In genomic region chr2:234998404-234999211, GRCh38 we compare ENCODE assay signal across 18 cellular contexts. TPM values are rescaled to one million over a fixed set of nuclear protein-coding genes. Genes with fewer than 3 reads are reported as not detected.
DNase-seq lines count a peak whose midpoint lies in the region; ATAC-seq, FAIRE-seq and TF ChIP-seq lines count a peak whose summit lies in the region.
"Had no signal": no experiment of that assay in that cellular context is flagged by ENCODE, and none has a peak within 500 bp of the region (broad histone marks: within the 10 kb centered on the region; RNA-seq: fewer than 3 reads in every experiment).

No MANE protein-coding gene starts in this region.

- H3K4me1 Mint-ChIP-seq in immature natural killer cell, result no peaks in the 10 kb centered on the region

- H3K27me3 ChIP-seq in H1 (replicated peaks in 1 of 4; ENCODE audit: control insufficient read depth in 3 of 4, extremely low read depth in 1 of 4, insufficient read depth in 3 of 4, low read length in 3 of 4), result no peaks in the 10 kb centered on the region
- H3K27me3 ChIP-seq: adrenal gland, MG63, vagina had no signal

- no peak overlapping the region for H3K27ac ChIP-seq in H1 (ENCODE audit: low read depth, low read length)
- H3K27ac ChIP-seq: adrenal gland, HL-60, vagina had no signal

- no peak overlapping the region for H3K56ac ChIP-seq in H1 (replicated peaks; ENCODE audit: insufficient read length, low read depth, low read length)

- H4K5ac ChIP-seq in H1 (ENCODE audit: insufficient read length, low read depth, low read length), result no peak overlapping the region

- no peak overlapping the region for H4K91ac ChIP-seq in H1 (replicated peaks; ENCODE audit: insufficient read length, low read length)

- DNase-seq in COLO668 (lab: John Stamatoyannopoulos, UW; ENCODE audit: unreplicated experiment) (peak; percentile 29), NCI-H510A treated with DMSO at 0.1 percent for 48 hours (lab: John Stamatoyannopoulos, UW) (peak; percentile 63), H1 (ENCODE audit: low read depth in 1 of 2, low spot score in 2 of 2) (no peak), myocyte (ENCODE audit: low read depth) (peak; percentile 76), immature natural killer cell (no peak), HCEC 1CT (no peak)
- DNase-seq: activated CD4-positive, alpha-beta T cell treated with anti-CD3 and anti-CD28 coated beads for 1 hour; activated T-cell treated with anti-CD3 and anti-CD28 coated beads, Interleukin-2, amount 50 U/mL, for 48 hours; MG63; stimulated activated CD4-positive, alpha-beta T cell treated with anti-CD3 and anti-CD28 coated beads, Interleukin-4, amount 100 ng/mL, for 4 hours; T-cell had no signal

- H3K79me1 ChIP-seq in H1 (ENCODE audit: low read depth, low read length), result peaks cover 32% of the 10 kb centered on the region

- CTCF ChIA-PET in H1 (lab: Charles Lee; ENCODE audit: partially characterized antibody), result interaction anchor here (0.7 to 1.5 kb wide), 2 partner anchors 17 to 23 kb away, joined by 3 to 5 read pairs; no protein-coding TSS in a partner anchor

- no peaks in the 10 kb centered on the region for H3K9me3 ChIP-seq in H1 (ENCODE audit: insufficient read depth in 2 of 2, low read depth in 1 of 2, low read length in 1 of 2)
- H3K9me3 ChIP-seq: adrenal gland, MG63, vagina had no signal

- no peak for TF ChIP-seq POLR2A in H1 (IDR thresholded peaks at IDR 0.05; ENCODE audit: control extremely low read depth in 1 of 2, low read depth in 2 of 2, low read length in 2 of 2)

- H3K14ac ChIP-seq in H1 (ENCODE audit: insufficient read length), result no peak overlapping the region

- no peak overlapping the region for H3K4me2 ChIP-seq in H1 (ENCODE audit: insufficient read depth in 1 of 2, low read depth in 2 of 2, low read length in 2 of 2)

- H3K36me3 Mint-ChIP-seq in immature natural killer cell, result no peaks in the 10 kb centered on the region
- H3K36me3 Mint-ChIP-seq: stimulated activated memory B cell treated with anti-CD40 and anti-IgM and Interleukin-4, amounts not matched to agents 10 μg/mL and 1 μg/mL and 100 μg/mL, for 72 hours; T-cell had no signal

- H3K4me1 ChIP-seq in H1 (replicated peaks in 1 of 4; ENCODE audit: control insufficient read depth in 3 of 4, insufficient read depth in 4 of 4, low read length in 3 of 4), result peaks cover 7 to 46% (median 30%) of the 10 kb centered on the region in 4 experiments

- no peak for TF ChIP-seq CTCF in H1 (IDR thresholded peaks at IDR 0.05; ENCODE audit: control extremely low read depth in 1 of 3, insufficient read depth in 1 of 3, low read depth in 1 of 3, low read length in 3 of 3)

- H4K8ac ChIP-seq in H1 (ENCODE audit: extremely low read depth, insufficient read depth, low read length), result peak overlapping the region; percentile 62; the same call in 1 of the 2 replicates

- no peak overlapping the region for H3K9ac ChIP-seq in H1 (replicated peaks in 1 of 4; ENCODE audit: extremely low read depth in 1 of 4, low read depth in 3 of 4, low read length in 3 of 4)

- H4K20me1 ChIP-seq in H1 (replicated peaks in 1 of 2; ENCODE audit: control insufficient read depth in 1 of 2, insufficient read depth in 2 of 2, low read length in 2 of 2), result peaks cover 2 to 11% of the 10 kb centered on the region in 2 experiments

- H2BK12ac ChIP-seq in H1 (ENCODE audit: low read depth, low read length), result peak overlapping the region; percentile 6; the same call in 1 of the 2 replicates

- H3K27ac Mint-ChIP-seq in immature natural killer cell, result no peak overlapping the region
- H3K27ac Mint-ChIP-seq: stimulated activated memory B cell treated with anti-CD40 and anti-IgM and Interleukin-4, amounts not matched to agents 10 μg/mL and 1 μg/mL and 100 μg/mL, for 72 hours; T-cell had no signal

- H3K23ac ChIP-seq in H1 (ENCODE audit: insufficient read length), result no peak overlapping the region

- no peak overlapping the region for H3K4me3 ChIP-seq in H1 (ENCODE audit: extremely low read depth in 1 of 4, insufficient read depth in 2 of 4, low read depth in 3 of 4, low read length in 4 of 4)
- H3K4me3 ChIP-seq: adrenal gland, MG63, vagina had no signal

- POLR2A ChIA-PET in H1 (lab: Charles Lee; ENCODE audit: partially characterized antibody), result interaction anchor here (3.7 kb wide), 1 partner anchor 10 kb away, joined by 17 read pairs; no protein-coding TSS in a partner anchor

- H3K18ac ChIP-seq in H1 (ENCODE audit: extremely low read depth, low read length), result no peak overlapping the region; the same call in 1 of the 2 replicates

- no peak overlapping the region for H3K4ac ChIP-seq in H1 (replicated peaks; ENCODE audit: insufficient read length, low read depth, low read length)

- peaks cover 0 to 8% (median 2%) of the 10 kb centered on the region in 3 donors for H3K27me3 Mint-ChIP-seq in immature natural killer cell (ENCODE audit: low read depth in 3 of 3)

- H2AK5ac ChIP-seq in H1 (ENCODE audit: low read depth, low read length), result 0 out of 2 replicates have a peak overlapping the region, but pooled peaks have one; percentile 28

- peaks cover 0 to 26% (median 0%) of the 10 kb centered on the region in 4 experiments; a peak in 2 of 8 replicates for H3K36me3 ChIP-seq in H1 (ENCODE audit: control insufficient read depth in 2 of 4, insufficient read depth in 4 of 4, low read length in 3 of 4)
- H3K36me3 ChIP-seq: adrenal gland, vagina had no signal

- no peak for FAIRE-seq in H1 (lab: Jason Lieb, UNC)

- WGBS in H1 (ENCODE audit: extremely low coverage in 1 of 2, insufficient coverage in 1 of 2, insufficient read length in 1 of 2, insufficient replicate concordance in 2 of 2, low coverage in 1 of 2, low lambda C conversion rate in 2 of 2, missing lambda C conversion rate in 1 of 2), 2 experiments, result 83% methylated on average over 29 of the region's 29 CpGs; no CpG with 5 or more reads in 1 of the 2 experiments

- no peak overlapping the region for H3K4me3 Mint-ChIP-seq in immature natural killer cell
- H3K4me3 Mint-ChIP-seq: stimulated activated memory B cell treated with anti-CD40 and anti-IgM and Interleukin-4, amounts not matched to agents 10 μg/mL and 1 μg/mL and 100 μg/mL, for 72 hours; T-cell had no signal

- 0 out of 2 replicates have a peak overlapping the region, but pooled peaks have one; percentile 10 for H2BK5ac ChIP-seq in H1 (ENCODE audit: low read depth, low read length)

- no peak overlapping the region for H2AFZ ChIP-seq in H1 (ENCODE audit: low read length)

- ATAC-seq in HG02759 (IDR thresholded peaks at IDR 0.05; ENCODE audit: unreplicated experiment) (no peak), GM19035 (IDR thresholded peaks at IDR 0.05; ENCODE audit: unreplicated experiment) (no peak)
- ATAC-seq: right cardiac atrium; stimulated activated memory B cell treated with anti-CD40 and anti-IgM and Interleukin-4, amounts not matched to agents 10 μg/mL and 1 μg/mL and 100 μg/mL, for 72 hours; T-cell had no signal

- no peak for TF ChIP-seq EP300 in H1 (IDR thresholded peaks at IDR 0.05; ENCODE audit: borderline replicate concordance in 1 of 2, low read depth in 2 of 2, low read length in 2 of 2)

- H3K9me3 Mint-ChIP-seq in immature natural killer cell, result no peaks in the 10 kb centered on the region
- H3K9me3 Mint-ChIP-seq: stimulated activated memory B cell treated with anti-CD40 and anti-IgM and Interleukin-4, amounts not matched to agents 10 μg/mL and 1 μg/mL and 100 μg/mL, for 72 hours; T-cell had no signal

- no peak overlapping the region for H2BK120ac ChIP-seq in H1 (replicated peaks; ENCODE audit: low read depth, low read length)

- H3K79me2 ChIP-seq in H1 (ENCODE audit: control insufficient read depth in 1 of 2, insufficient read depth in 2 of 2, low read length in 2 of 2), result peaks cover 6 to 81% of the 10 kb centered on the region in 2 experiments

- H3K23me2 ChIP-seq in H1 (ENCODE audit: low read depth, low read length), result no peaks in the 10 kb centered on the region

- peak overlapping the region; percentile 19; the same call in 1 of the 2 replicates for H2BK15ac ChIP-seq in H1 (ENCODE audit: low read length)

- no peak for TF ChIP-seq RAD21 in H1 (IDR thresholded peaks at IDR 0.05 in 1 of 2, conservative IDR thresholded peaks at IDR 0.05 in 1 of 2; ENCODE audit: low read depth in 2 of 2, low read length in 2 of 2)

- H2BK20ac ChIP-seq in H1 (ENCODE audit: low read length), result 0 out of 2 replicates have a peak overlapping the region, but pooled peaks have one; percentile 43

TF ChIP-seq in H1, 55 proteins besides CTCF, POLR2A, EP300 and RAD21:
- no peak for TF ChIP-seq CEBPB (IDR thresholded peaks at IDR 0.05; ENCODE audit: low read depth, low read length)
- TF ChIP-seq CBX5 (IDR thresholded peaks at IDR 0.05; ENCODE audit: low read depth, low read length), result no peak
- no peak for TF ChIP-seq EGR1 (IDR thresholded peaks at IDR 0.05; ENCODE audit: borderline replicate concordance, low read depth, low read length)
- TF ChIP-seq GTF2F1 (IDR thresholded peaks at IDR 0.05; ENCODE audit: borderline replicate concordance, low read depth, low read length), result no peak
- TF ChIP-seq JUN (IDR thresholded peaks at IDR 0.05; ENCODE audit: low read depth, low read length), result no peak
- TF ChIP-seq KDM4A (IDR thresholded peaks at IDR 0.05; ENCODE audit: low read depth, low read length, severe bottlenecking), result no peak
- no peak for TF ChIP-seq TAF1 (IDR thresholded peaks at IDR 0.05; ENCODE audit: low read depth, low read length)
- TF ChIP-seq SAP30 (IDR thresholded peaks at IDR 0.05; ENCODE audit: insufficient read depth, insufficient replicate concordance, low read length), result no peak

RNA-seq across cellular contexts. Expression of gene SH3BP4, which starts 46.8 kb away (rescaled TPM):
- total RNA-seq in H1 (2021; fragmentation: NEBNext Ultra II Directional; extraction: Animal tissue kit (Norgen Biotek cat#: 25700)), result 35.4 and 39.4 TPM in 2 replicates
- 28.3 and 31.5 TPM in 2 replicates for polyA plus RNA-seq in H1 (2011; rRNA removed)
- 30.9 TPM for polyA plus RNA-seq in H1 (2011; cell fraction: cytosol; rRNA removed)
- polyA plus RNA-seq in H1 (2011; cell fraction: nucleus; rRNA removed), result 43.6 TPM
- 25.9 to 31.0 TPM (median 28.9 TPM) in 4 replicates for polyA plus RNA-seq in H1 (2012, experiment 1 of 2)
- 15.9 TPM for polyA plus RNA-seq in H1 (2012, experiment 2 of 2)
- 17.7 TPM for polyA plus RNA-seq in H1 (2013, experiment 1 of 2)
- polyA plus RNA-seq in H1 (2013, experiment 2 of 2), result 19.1 TPM
- polyA minus RNA-seq in H1 (2011; rRNA and poly(A)+ RNA removed), result 86.7 and 93.2 TPM in 2 replicates
- polyA minus RNA-seq in H1 (2011; cell fraction: cytosol; rRNA and poly(A)+ RNA removed), result 32.7 TPM
- 35.7 TPM for polyA minus RNA-seq in H1 (2011; cell fraction: nucleus; rRNA and poly(A)+ RNA removed)
- total RNA-seq in myocyte, result 20.0 and 27.4 TPM in 2 replicates
- 41.6 TPM for polyA plus RNA-seq in myocyte (2012)
- 1 to 10 TPM in 2 of 3 donors, under 1 TPM in 1; 0.83 to 3.5 (median 2.3) TPM for polyA plus RNA-seq in immature natural killer cell

Comparison
In these comparisons a context has a peak if more than half of its experiments do, and no peak if none do; other contexts are left out.
1. DNase-seq: peak in COLO668 (single experiment), NCI-H510A treated with DMSO at 0.1 percent for 48 hours (single experiment) and myocyte (single experiment); none in H1 (0 of 2), immature natural killer cell (0 of 3) and HCEC 1CT (single experiment).